In genomic region chr9:88235615-88236014, GRCh38 we compare ENCODE assay signal across 17 cellular contexts.
DNase-seq lines count a peak whose midpoint lies in the region; ATAC-seq and TF ChIP-seq lines count a peak whose summit lies in the region.
"Had no signal": no experiment of that assay in that cellular context is flagged by ENCODE, and none has a peak within 500 bp of the region (broad histone marks: within the 10 kb centered on the region; RNA-seq: fewer than 3 reads in every experiment).

No MANE protein-coding gene starts in this region.

- H2BK120ac ChIP-seq in trophoblast cell (ENCODE audit: insufficient read depth, low read length, poor library complexity): no peak overlapping the region

- H3K27ac Mint-ChIP-seq in CD14-positive monocyte: no peak overlapping the region
- H3K27ac Mint-ChIP-seq: CD8-positive, alpha-beta T cell had no signal

- no peak overlapping the region for H3K4me2 ChIP-seq in trophoblast cell (ENCODE audit: low read length)
- H3K4me2 ChIP-seq: A549 had no signal

- H4K12ac ChIP-seq in trophoblast cell (ENCODE audit: low read depth, low read length): no peak overlapping the region

- peaks cover 4% of the 10 kb centered on the region for H3K9me3 ChIP-seq in trophoblast cell (ENCODE audit: insufficient read depth, low read depth, low read length)
- H3K9me3 ChIP-seq: BE2C had no signal

- no peak overlapping the region for H3K23ac ChIP-seq in trophoblast cell (ENCODE audit: low read length)

- peak overlapping the region; percentile 53 for H4K91ac ChIP-seq in trophoblast cell (ENCODE audit: low read depth, low read length)

- ATAC-seq in GM19023 (IDR thresholded peaks at IDR 0.05; ENCODE audit: unreplicated experiment): no peak
- ATAC-seq: A549; CD8-positive, alpha-beta T cell; HCT116; HepG2 had no signal

- H3K18ac ChIP-seq in trophoblast cell (ENCODE audit: low read length): no peak overlapping the region

- H4K8ac ChIP-seq in trophoblast cell (ENCODE audit: low read depth, low read length): no peak overlapping the region

- no peak overlapping the region for H2AK5ac ChIP-seq in trophoblast cell (ENCODE audit: low read length)

- no peaks in the 10 kb centered on the region for H3K4me1 Mint-ChIP-seq in CD14-positive monocyte

- H3K4me3 ChIP-seq in trophoblast cell (ENCODE audit: low read depth, low read length): no peak overlapping the region
- H3K4me3 ChIP-seq: A549 had no signal

- H3K27me3 ChIP-seq in trophoblast cell (ENCODE audit: insufficient read depth, low read length): no peaks in the 10 kb centered on the region
- H3K27me3 ChIP-seq: BE2C had no signal

- TF ChIP-seq CTCF in CD14-positive monocyte (IDR thresholded peaks at IDR 0.05): no peak

- no peaks in the 10 kb centered on the region for H3K36me3 ChIP-seq in trophoblast cell (ENCODE audit: control insufficient read depth in 1 of 2, insufficient read depth in 2 of 2, low read length in 2 of 2)
- H3K36me3 ChIP-seq: BE2C had no signal

- peaks cover 17 to 20% of the 10 kb centered on the region in 2 experiments for H3K4me1 ChIP-seq in trophoblast cell (ENCODE audit: control insufficient read depth in 1 of 2, insufficient read depth in 2 of 2, low read length in 2 of 2)
- H3K4me1 ChIP-seq: A549, BE2C had no signal

- H3K27me3 Mint-ChIP-seq in CD14-positive monocyte (ENCODE audit: low read depth in 3 of 3): peaks cover 0 to 7% (median 3%) of the 10 kb centered on the region in 3 donors

- H3K14ac ChIP-seq in trophoblast cell (ENCODE audit: low read length): no peak overlapping the region

- no peak overlapping the region for H3K4me3 Mint-ChIP-seq in CD14-positive monocyte
- H3K4me3 Mint-ChIP-seq: CD8-positive, alpha-beta T cell had no signal

- H2BK12ac ChIP-seq in trophoblast cell (ENCODE audit: low read length): no peak overlapping the region

- H3K79me1 ChIP-seq in trophoblast cell (ENCODE audit: low read length): peaks cover 11% of the 10 kb centered on the region

- H3K27ac ChIP-seq in trophoblast cell (ENCODE audit: low read depth, low read length): peak overlapping the region; percentile 11
- H3K27ac ChIP-seq: A549, C4-2B had no signal

- DNase-seq in M059J (ENCODE audit: low read depth) (peak; percentile 38), amniotic epithelial cell (ENCODE audit: low read depth) (peak; percentile 80), islet precursor cell (peak; percentile 12), trophoblast cell (no peak), CD14-positive monocyte (ENCODE audit: low spot score) (no peak)
- DNase-seq: BE2C; CD8-positive, alpha-beta T cell; COR-L47; DMS153; DMS79 treated with DMSO at 0.1 percent for 48 hours; EL; GDM1 had no signal

- intact Hi-C loops in CD14-positive monocyte (cut with micrococcal nuclease): no loop called here

- no peaks in the 10 kb centered on the region for H3K36me3 Mint-ChIP-seq in CD14-positive monocyte
- H3K36me3 Mint-ChIP-seq: CD8-positive, alpha-beta T cell had no signal

- peaks cover 3 to 13% (median 7%) of the 10 kb centered on the region in 7 donors for H3K9me3 Mint-ChIP-seq in CD14-positive monocyte
- H3K9me3 Mint-ChIP-seq: CD8-positive, alpha-beta T cell had no signal

- H3K79me2 ChIP-seq in trophoblast cell (ENCODE audit: control insufficient read depth, insufficient read depth, low read length, poor library complexity): peaks cover 1% of the 10 kb centered on the region

- no peak overlapping the region for H2AFZ ChIP-seq in trophoblast cell (ENCODE audit: insufficient read depth, low read length, poor library complexity)

- H2BK5ac ChIP-seq in trophoblast cell (ENCODE audit: low read depth, low read length, poor library complexity): no peak overlapping the region

- no peak overlapping the region for H3K4ac ChIP-seq in trophoblast cell (ENCODE audit: low read depth, low read length)

- WGBS in trophoblast cell (ENCODE audit: extremely low coverage, insufficient coverage, insufficient read length): no CpG with 5 or more reads among the region's 2 CpGs

- no peak overlapping the region for H3K9ac ChIP-seq in trophoblast cell (ENCODE audit: low read length)

Comparison
In these comparisons a context has a peak if more than half of its experiments do, and no peak if none do; other contexts are left out.
1. DNase-seq: peak in M059J (single experiment), amniotic epithelial cell (single experiment) and islet precursor cell (single experiment); none in trophoblast cell (0 of 2) and CD14-positive monocyte (single experiment).